22 cellular contexts compared by ENCODE assay signal in the genomic region with DNA sequence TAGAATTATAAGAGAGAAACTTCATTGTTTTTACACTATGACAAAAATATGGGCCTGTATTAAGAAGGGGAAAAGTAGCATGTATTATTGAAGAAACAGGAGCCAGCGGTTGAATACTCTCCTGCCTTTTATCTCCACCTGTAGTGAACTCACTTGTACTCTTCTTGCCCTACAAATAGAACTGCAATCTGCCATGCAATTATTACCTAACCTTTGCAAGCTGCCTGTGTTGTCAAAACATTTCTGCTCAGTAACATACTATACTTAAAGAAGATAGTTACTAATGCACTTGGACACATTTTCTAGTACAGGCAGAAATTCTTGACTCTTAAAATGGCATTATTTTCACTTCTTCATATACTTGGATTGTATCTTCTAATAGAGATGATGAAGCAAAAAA.
"Had no signal": no experiment of that assay in that cellular context is flagged by ENCODE, and none has a peak within 500 bp of the region (broad histone marks: within the 10 kb centered on the region; RNA-seq: fewer than 3 reads in every experiment).

No MANE protein-coding gene starts in this region.

- H3K4me3 Mint-ChIP-seq: memory B cell; naive thymus-derived CD4-positive, alpha-beta T cell; natural killer cell treated with Interleukin-12 subunit alpha and Interleukin-12 subunit beta and Interleukin-15 and Interleukin-18, amount 100 ng/mL, for 72 hours; neural crest cell; stimulated activated effector memory CD8-positive, alpha-beta T cell treated with anti-CD3 and anti-CD28 coated beads, Interleukin-12 subunit alpha, Interleukin-12 subunit beta, amount 100 ng/mL, for 72 hours; stimulated activated naive CD8-positive, alpha-beta T cell treated with anti-CD3 and anti-CD28 coated beads, Interleukin-15, Interleukin-2, amounts not matched to agents 100 ng/mL and 50 ng/mL, for 24 hours had no signal

- H3K4me1 Mint-ChIP-seq: memory B cell; naive thymus-derived CD4-positive, alpha-beta T cell; neural crest cell; stimulated activated effector memory CD8-positive, alpha-beta T cell treated with anti-CD3 and anti-CD28 coated beads, Interleukin-12 subunit alpha, Interleukin-12 subunit beta, amount 100 ng/mL, for 72 hours had no signal

- ATAC-seq: left cardiac atrium; left lobe of liver; mucosa of descending colon; naive thymus-derived CD4-positive, alpha-beta T cell; natural killer cell treated with Interleukin-12 subunit alpha and Interleukin-12 subunit beta and Interleukin-15 and Interleukin-18, amount 100 ng/mL, for 72 hours; psoas muscle; sciatic nerve; stimulated activated effector memory CD8-positive, alpha-beta T cell treated with anti-CD3 and anti-CD28 coated beads, Interleukin-12 subunit alpha, Interleukin-12 subunit beta, amount 100 ng/mL, for 72 hours had no signal

- DNase-seq: heart left ventricle; kidney glomerular epithelial cell; left cardiac atrium; midbrain; mucosa of descending colon; naive thymus-derived CD4-positive, alpha-beta T cell; nucleus accumbens; psoas muscle; small intestine; spleen; stimulated activated CD4-positive, alpha-beta T cell treated with anti-CD3 and anti-CD28 coated beads, Interleukin-4, amount 100 ng/mL, for 24 hours; stimulated activated naive CD4-positive, alpha-beta T cell; tibial artery; trophoblast cell; uterus had no signal

- H3K27me3 Mint-ChIP-seq: memory B cell; naive thymus-derived CD4-positive, alpha-beta T cell; natural killer cell treated with Interleukin-12 subunit alpha and Interleukin-12 subunit beta and Interleukin-15 and Interleukin-18, amount 100 ng/mL, for 72 hours; stimulated activated naive CD8-positive, alpha-beta T cell treated with anti-CD3 and anti-CD28 coated beads, Interleukin-15, Interleukin-2, amounts not matched to agents 100 ng/mL and 50 ng/mL, for 24 hours had no signal

- H3K36me3 Mint-ChIP-seq: naive thymus-derived CD4-positive, alpha-beta T cell; stimulated activated effector memory CD8-positive, alpha-beta T cell treated with anti-CD3 and anti-CD28 coated beads, Interleukin-12 subunit alpha, Interleukin-12 subunit beta, amount 100 ng/mL, for 72 hours had no signal

- H3K27ac Mint-ChIP-seq: memory B cell; naive thymus-derived CD4-positive, alpha-beta T cell; natural killer cell treated with Interleukin-12 subunit alpha and Interleukin-12 subunit beta and Interleukin-15 and Interleukin-18, amount 100 ng/mL, for 72 hours; stimulated activated effector memory CD8-positive, alpha-beta T cell treated with anti-CD3 and anti-CD28 coated beads, Interleukin-12 subunit alpha, Interleukin-12 subunit beta, amount 100 ng/mL, for 72 hours; stimulated activated naive CD8-positive, alpha-beta T cell treated with anti-CD3 and anti-CD28 coated beads, Interleukin-15, Interleukin-2, amounts not matched to agents 100 ng/mL and 50 ng/mL, for 24 hours had no signal
